9 cellular contexts compared by ENCODE assay signal in the genomic region with DNA sequence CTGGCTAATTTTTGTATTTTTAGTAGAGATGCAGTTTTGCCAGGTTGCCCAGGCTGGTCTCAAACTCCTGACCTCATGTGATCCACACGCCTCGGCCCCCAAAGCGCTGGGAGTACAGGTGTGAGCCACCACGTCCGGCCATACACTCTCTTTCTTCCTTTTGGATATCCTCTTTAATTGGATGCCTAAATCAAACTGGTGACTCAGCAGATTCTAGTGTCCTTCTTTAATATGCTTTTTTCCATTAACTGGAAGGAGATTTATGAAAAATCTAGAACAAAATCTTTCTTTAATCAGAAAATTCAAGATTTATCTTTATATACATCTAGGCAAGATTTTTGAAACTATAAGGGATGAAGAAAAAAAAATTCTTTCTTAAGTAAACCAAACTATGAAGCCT.
"Had no signal": no experiment of that assay in that cellular context is flagged by ENCODE, and none has a peak within 500 bp of the region (broad histone marks: within the 10 kb centered on the region; RNA-seq: fewer than 3 reads in every experiment).

No MANE protein-coding gene starts in this region.

- H2AFZ ChIP-seq: GM23338 had no signal

- FAIRE-seq: HTR-8/SVneo had no signal

- H3K4me1 ChIP-seq: HAP-1 had no signal

- H3K9ac ChIP-seq: KMS-11 had no signal

- H3K9me3 ChIP-seq: HAP-1 had no signal

- DNase-seq: H7, HFFc6, Karpas-422, KBM-7 had no signal

- H3K4me3 ChIP-seq: GM23338, HAP-1 had no signal

- ATAC-seq: GM23338, HCT116 had no signal

- H3K36me3 ChIP-seq: HAP-1 had no signal

- H3K4me2 ChIP-seq: GM23338, KMS-11 had no signal

- H3K27ac ChIP-seq: KMS-11 had no signal
